In the genomic region with DNA sequence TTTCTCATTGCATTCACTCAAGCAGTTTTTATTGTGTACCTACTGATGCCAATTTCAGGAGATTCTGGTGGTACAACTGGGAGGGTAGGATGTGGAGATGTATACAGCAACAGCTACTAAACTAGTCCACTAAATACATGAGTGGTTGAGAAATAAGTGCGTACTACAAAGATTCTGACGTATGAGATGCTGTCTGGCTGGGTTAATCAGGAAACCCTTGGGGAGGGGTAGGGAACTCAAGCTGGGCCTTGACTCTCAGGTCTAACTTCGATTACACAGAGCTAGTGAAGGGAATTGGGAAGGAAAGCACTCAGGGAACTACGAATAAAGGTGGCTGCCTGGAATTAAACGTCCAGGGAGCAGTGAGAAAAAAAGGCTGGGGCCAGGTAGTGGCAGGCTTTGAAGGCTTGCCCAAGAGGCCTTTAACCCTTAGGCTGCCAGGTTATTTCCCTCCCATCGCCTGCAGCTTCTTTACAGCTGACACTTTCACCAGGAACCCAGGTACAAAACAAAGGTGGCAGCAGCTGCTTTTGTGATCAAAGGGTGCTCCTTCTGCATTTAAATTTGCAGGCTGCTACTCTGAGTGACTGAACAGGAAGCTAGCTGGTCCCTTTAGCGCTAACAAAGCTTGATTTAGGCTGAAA, we compare ENCODE assay signal across 1 cellular context.
A peak's percentile ranks its signal among the peaks of the same experiment; 100 is the strongest.
TF ChIP-seq lines count a peak whose summit lies in the region.

No MANE protein-coding gene starts in this region.

TF ChIP-seq in HepG2, 621 proteins besides CTCF, POLR2A, EP300 and RAD21:
- TF ChIP-seq ZNF652 (CRISPR knock-in tag; IDR thresholded peaks at IDR 0.05; ENCODE audit: borderline replicate concordance, low read depth) (peak; percentile 89), NFATC3 (CRISPR knock-in tag; IDR thresholded peaks at IDR 0.05) (no peak), RBM22 (optimal IDR thresholded peaks at IDR 0.05; ENCODE audit: low read length) (no peak), HOXA9 (CRISPR knock-in tag; IDR thresholded peaks at IDR 0.05; ENCODE audit: borderline replicate concordance) (no peak), EHMT2 (IDR thresholded peaks at IDR 0.05; ENCODE audit: borderline replicate concordance, low read depth, low read length) (no peak)
- TF ChIP-seq, protein P1, sequence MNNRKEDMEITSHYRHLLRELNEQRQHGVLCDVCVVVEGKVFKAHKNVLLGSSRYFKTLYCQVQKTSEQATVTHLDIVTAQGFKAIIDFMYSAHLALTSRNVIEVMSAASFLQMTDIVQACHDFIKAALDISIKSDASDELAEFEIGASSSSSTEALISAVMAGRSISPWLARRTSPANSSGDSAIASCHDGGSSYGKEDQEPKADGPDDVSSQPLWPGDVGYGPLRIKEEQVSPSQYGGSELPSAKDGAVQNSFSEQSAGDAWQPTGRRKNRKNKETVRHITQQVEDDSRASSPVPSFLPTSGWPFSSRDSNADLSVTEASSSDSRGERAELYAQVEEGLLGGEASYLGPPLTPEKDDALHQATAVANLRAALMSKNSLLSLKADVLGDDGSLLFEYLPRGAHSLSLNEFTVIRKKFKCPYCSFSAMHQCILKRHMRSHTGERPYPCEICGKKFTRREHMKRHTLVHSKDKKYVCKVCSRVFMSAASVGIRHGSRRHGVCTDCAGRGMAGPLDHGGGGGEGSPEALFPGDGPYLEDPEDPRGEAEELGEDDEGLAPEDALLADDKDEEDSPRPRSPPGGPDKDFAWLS (CRISPR knock-in tag; IDR thresholded peaks at IDR 0.05; ENCODE audit: borderline replicate concordance), result no peak
